Comparison of ENCODE assay signal across 19 cellular contexts in genomic region chr2:240688563-240688919, GRCh38. TPM values are rescaled to one million over a fixed set of nuclear protein-coding genes. Genes with fewer than 3 reads are reported as not detected.
"Had no signal": no experiment of that assay in that cellular context is flagged by ENCODE, and none has a peak within 500 bp of the region (broad histone marks: within the 10 kb centered on the region; RNA-seq: fewer than 3 reads in every experiment).

No MANE protein-coding gene starts in this region.

- H3K27me3 Mint-ChIP-seq: naive thymus-derived CD8-positive, alpha-beta T cell; T-helper 17 cell had no signal

- H3K4me3 Mint-ChIP-seq: endodermal cell; naive thymus-derived CD8-positive, alpha-beta T cell; T-helper 17 cell had no signal

- H3K9me3 Mint-ChIP-seq: endodermal cell; naive thymus-derived CD8-positive, alpha-beta T cell had no signal

- ATAC-seq: activated CD4-positive, CD25-positive, alpha-beta regulatory T cell treated with anti-CD3 and anti-CD28 coated beads, Interleukin-2, amount 50 U/mL, for 24 hours; naive thymus-derived CD8-positive, alpha-beta T cell; stimulated activated naive CD8-positive, alpha-beta T cell treated with anti-CD3 and anti-CD28 coated beads, Interleukin-15, Interleukin-2, amounts not matched to agents 100 U/mL and 50 U/mL, for 24 hours; T-helper 17 cell had no signal

- H3K36me3 ChIP-seq: brain microvascular endothelial cell had no signal

- H3K27ac ChIP-seq: brain microvascular endothelial cell, testis had no signal

- H3K4me3 ChIP-seq: testis had no signal

- H3K9me3 ChIP-seq: testis had no signal

- H3K4me1 ChIP-seq: testis had no signal

- H3K36me3 Mint-ChIP-seq: naive thymus-derived CD8-positive, alpha-beta T cell had no signal

- H3K27me3 ChIP-seq: brain microvascular endothelial cell, testis had no signal

- H3K27ac Mint-ChIP-seq: endodermal cell; naive thymus-derived CD8-positive, alpha-beta T cell; T-helper 17 cell had no signal

- DNase-seq: activated CD4-positive, alpha-beta T cell treated with anti-CD3 and anti-CD28 coated beads, Interleukin-2, amount 50 U/mL, for 48 hours; activated CD8-positive, alpha-beta memory T cell treated with anti-CD3 and anti-CD28 coated beads, Interleukin-2, amount 50 U/mL, for 4 hours; activated naive CD4-positive, alpha-beta T cell treated with anti-CD3 and anti-CD28 coated beads, Interleukin-2, amount 50 U/mL, for 16 hours; amniotic stem cell; brain microvascular endothelial cell; dermis blood vessel endothelial cell; erythroblast; hypothalamus; stimulated activated CD4-positive, alpha-beta T cell treated with anti-CD3 and anti-CD28 coated beads, Interleukin-2, amount 100 ng/mL, for 48 hours; stimulated activated naive CD8-positive, alpha-beta T cell treated with anti-CD3 and anti-CD28 coated beads, Interleukin-15, Interleukin-2, amounts not matched to agents 100 U/mL and 50 U/mL, for 24 hours; T-helper 17 cell; testis had no signal

RNA-seq across cellular contexts. Expression of gene AQP12A, which starts 3.1 kb away (rescaled TPM):
- total RNA-seq: dermis blood vessel endothelial cell; endodermal cell; glomerular endothelial cell; lung microvascular endothelial cell; naive thymus-derived CD8-positive, alpha-beta T cell; pulmonary artery endothelial cell; T-helper 17 cell; testis; urinary bladder had no signal
- polyA plus RNA-seq: naive thymus-derived CD8-positive, alpha-beta T cell; urinary bladder had no signal

RNA-seq across cellular contexts. Expression of gene AQP12B, which starts 5.9 kb away (rescaled TPM):
- total RNA-seq: dermis blood vessel endothelial cell; endodermal cell; glomerular endothelial cell; lung microvascular endothelial cell; naive thymus-derived CD8-positive, alpha-beta T cell; pulmonary artery endothelial cell; T-helper 17 cell; testis; urinary bladder had no signal
- polyA plus RNA-seq: naive thymus-derived CD8-positive, alpha-beta T cell; urinary bladder had no signal
